Comparison of ENCODE assay signal across 8 cellular contexts in the genomic region with DNA sequence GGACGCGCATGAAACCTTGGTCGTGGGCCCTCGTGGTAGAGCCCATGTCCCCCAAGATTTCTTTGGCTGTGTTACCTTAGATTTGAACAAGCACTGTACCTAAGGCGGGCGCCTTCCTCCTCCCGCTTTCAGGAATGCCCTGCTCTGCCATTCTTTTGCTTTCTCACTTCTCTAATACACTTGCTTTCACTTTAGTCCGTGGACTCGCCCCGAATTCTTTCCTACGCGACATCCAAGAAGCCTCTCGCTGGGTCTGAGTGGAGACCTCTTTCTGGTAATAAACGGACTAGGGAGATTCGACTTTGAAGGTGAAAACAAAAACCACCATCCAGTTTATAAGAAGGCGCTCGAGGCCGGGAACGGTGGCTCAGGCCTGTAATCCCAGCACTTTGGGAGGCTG. TPM values are rescaled to one million over a fixed set of nuclear protein-coding genes. Genes with fewer than 3 reads are reported as not detected.
DNase-seq lines count a peak whose midpoint lies in the region; ATAC-seq, FAIRE-seq and TF ChIP-seq lines count a peak whose summit lies in the region.

No MANE protein-coding gene starts in this region.

- H3K4ac ChIP-seq in H1 (replicated peaks; ENCODE audit: insufficient read length, low read depth, low read length): no peak overlapping the region

- H4K91ac ChIP-seq in H1 (replicated peaks; ENCODE audit: insufficient read length, low read length): no peak overlapping the region

- H4K5ac ChIP-seq in H1 (ENCODE audit: insufficient read length, low read depth, low read length): no peak overlapping the region

- H3K79me1 ChIP-seq in H1 (ENCODE audit: low read depth, low read length): peaks cover 7% of the 10 kb centered on the region

- no peak for DNase-seq in H1 (ENCODE audit: low read depth in 1 of 2, low spot score in 2 of 2)
- DNase-seq in pancreas: no peak
- DNase-seq in NCI-H2107 (lab: John Stamatoyannopoulos, UW): no peak
- DNase-seq in NOMO-1 treated with dmso at 0.1 percent for 144 hours (lab: John Stamatoyannopoulos, UW; ENCODE audit: unreplicated experiment): no peak
- DNase-seq in NCI-H187 treated with DMSO at 0.1 percent for 48 hours (lab: John Stamatoyannopoulos, UW): no peak
- no peak for DNase-seq in DMS153 (lab: John Stamatoyannopoulos, UW)

- H4K8ac ChIP-seq in H1 (ENCODE audit: extremely low read depth, insufficient read depth, low read length): peak overlapping the region; percentile 69; the same call in 1 of the 2 replicates

- H3K36me3 ChIP-seq in DOHH2 (ENCODE audit: control insufficient read depth, low read length): peaks cover 59% of the 10 kb centered on the region
- peaks cover 28% of the 10 kb centered on the region for H3K36me3 ChIP-seq in OCI-LY3 (replicated peaks; ENCODE audit: low read depth, low read length)
- H3K36me3 ChIP-seq in H1 (ENCODE audit: control insufficient read depth in 2 of 4, insufficient read depth in 4 of 4, low read length in 3 of 4): peaks cover 4 to 7% (median 4%) of the 10 kb centered on the region in 4 experiments; a peak in 7 of 8 replicates
- no peaks in the 10 kb centered on the region for H3K36me3 ChIP-seq in pancreas

- no peak for FAIRE-seq in H1 (lab: Jason Lieb, UNC)
- FAIRE-seq in pancreas (lab: Jason Lieb, UNC): no peak

- no peak for TF ChIP-seq RAD21 in H1 (IDR thresholded peaks at IDR 0.05 in 1 of 2, conservative IDR thresholded peaks at IDR 0.05 in 1 of 2; ENCODE audit: low read depth in 2 of 2, low read length in 2 of 2)

- no peak for TF ChIP-seq EP300 in H1 (IDR thresholded peaks at IDR 0.05; ENCODE audit: borderline replicate concordance in 1 of 2, low read depth in 2 of 2, low read length in 2 of 2)

- H2AFZ ChIP-seq in OCI-LY3 (ENCODE audit: low read depth, low read length): no peak overlapping the region
- no peak overlapping the region for H2AFZ ChIP-seq in H1 (ENCODE audit: low read length)

- H3K4me1 ChIP-seq in DOHH2 (ENCODE audit: control insufficient read depth, low read length): peaks cover 47% of the 10 kb centered on the region
- H3K4me1 ChIP-seq in OCI-LY3 (ENCODE audit: low read length): peaks cover 14% of the 10 kb centered on the region
- peaks cover 3 to 17% (median 10%) of the 10 kb centered on the region in 4 experiments; a peak in 6 of 7 replicates for H3K4me1 ChIP-seq in H1 (replicated peaks in 1 of 4; ENCODE audit: control insufficient read depth in 3 of 4, insufficient read depth in 4 of 4, low read length in 3 of 4)
- H3K4me1 ChIP-seq in pancreas: peaks cover 9 to 32% (median 25%) of the 10 kb centered on the region in 3 donors

- peaks cover 89% of the 10 kb centered on the region for H3K79me2 ChIP-seq in DOHH2 (ENCODE audit: control insufficient read depth, low read length)
- H3K79me2 ChIP-seq in OCI-LY3 (ENCODE audit: low read length): peaks cover 94% of the 10 kb centered on the region
- H3K79me2 ChIP-seq in H1 (ENCODE audit: control insufficient read depth in 1 of 2, insufficient read depth in 2 of 2, low read length in 2 of 2): peaks cover 20 to 82% of the 10 kb centered on the region in 2 experiments

- no peak overlapping the region; the same call in 1 of the 2 replicates for H2BK5ac ChIP-seq in H1 (ENCODE audit: low read depth, low read length)

- H2AK5ac ChIP-seq in H1 (ENCODE audit: low read depth, low read length): no peak overlapping the region; the same call in 1 of the 2 replicates

- no peak overlapping the region for H2BK20ac ChIP-seq in H1 (ENCODE audit: low read length)

- POLR2A ChIA-PET in H1 (lab: Charles Lee; ENCODE audit: partially characterized antibody): interaction anchor here (0.7 to 4.0 kb wide), 9 partner anchors 8 to 155 kb away, joined by 3 to 33 read pairs (median 5); no protein-coding TSS in a partner anchor

- no peak overlapping the region for H3K14ac ChIP-seq in H1 (ENCODE audit: insufficient read length)

- H3K56ac ChIP-seq in H1 (replicated peaks; ENCODE audit: insufficient read length, low read depth, low read length): no peak overlapping the region

- H3K4me2 ChIP-seq in DOHH2 (ENCODE audit: low read length) (peak overlapping the region; percentile 80), OCI-LY3 (ENCODE audit: low read length) (peak overlapping the region; percentile 93), H1 (ENCODE audit: insufficient read depth in 1 of 2, low read depth in 2 of 2, low read length in 2 of 2) (peak overlapping the region; percentile 88 to 93)

- no peak overlapping the region for H2BK12ac ChIP-seq in H1 (ENCODE audit: low read depth, low read length)

- no peak for ATAC-seq in pancreas

- H4K20me1 ChIP-seq in DOHH2 (ENCODE audit: control insufficient read depth, insufficient read depth, low read depth, low read length) (peaks cover 11% of the 10 kb centered on the region), OCI-LY3 (ENCODE audit: insufficient read depth, low read length) (0 out of 2 replicates have a peak, but pooled peaks cover 17% of the 10 kb centered on the region), H1 (replicated peaks in 1 of 2; ENCODE audit: control insufficient read depth in 1 of 2, insufficient read depth in 2 of 2, low read length in 2 of 2) (peaks cover 11 to 18% of the 10 kb centered on the region in 2 experiments)

- no peak overlapping the region for H2BK15ac ChIP-seq in H1 (ENCODE audit: low read length)

- no peak for TF ChIP-seq POLR2A in H1 (IDR thresholded peaks at IDR 0.05; ENCODE audit: control extremely low read depth in 1 of 2, low read depth in 2 of 2, low read length in 2 of 2)

- H3K9me3 ChIP-seq in DOHH2 (ENCODE audit: control insufficient read depth, insufficient read depth, low read length): no peaks in the 10 kb centered on the region
- H3K9me3 ChIP-seq in OCI-LY3 (ENCODE audit: insufficient read depth, low read length): no peaks in the 10 kb centered on the region
- no peaks in the 10 kb centered on the region for H3K9me3 ChIP-seq in H1 (ENCODE audit: insufficient read depth in 2 of 2, low read depth in 1 of 2, low read length in 1 of 2)
- no peaks in the 10 kb centered on the region for H3K9me3 ChIP-seq in pancreas

- no peaks in the 10 kb centered on the region for H3K9me2 ChIP-seq in DOHH2 (replicated peaks; ENCODE audit: control insufficient read depth, low read length)

- H3K18ac ChIP-seq in H1 (ENCODE audit: extremely low read depth, low read length): no peak overlapping the region; the same call in 1 of the 2 replicates

- intact Hi-C loops in pancreas (cut with DNase I): no loop called here

- 45% methylated on average over 19 of the region's 19 CpGs; no CpG with 5 or more reads in 1 of the 2 experiments for WGBS in H1 (ENCODE audit: extremely low coverage in 1 of 2, insufficient coverage in 1 of 2, insufficient read length in 1 of 2, insufficient replicate concordance in 2 of 2, low coverage in 1 of 2, low lambda C conversion rate in 2 of 2, missing lambda C conversion rate in 1 of 2), 2 experiments
- WGBS in pancreas, 2 donors: 78 to 84% methylated on average over 19 of the region's 19 CpGs

- no peak for TF ChIP-seq CTCF in DOHH2 (IDR thresholded peaks at IDR 0.05; ENCODE audit: low read depth, low read length, poor library complexity, severe bottlenecking)
- TF ChIP-seq CTCF in OCI-LY3 (IDR thresholded peaks at IDR 0.05; ENCODE audit: low read depth, low read length): no peak
- no peak for TF ChIP-seq CTCF in H1 (IDR thresholded peaks at IDR 0.05; ENCODE audit: control extremely low read depth in 1 of 3, insufficient read depth in 1 of 3, low read depth in 1 of 3, low read length in 3 of 3)
- no peak for TF ChIP-seq CTCF in pancreas (IDR thresholded peaks at IDR 0.05)

- H3K9ac ChIP-seq in OCI-LY3 (ENCODE audit: low read length) (peak overlapping the region; percentile 86), H1 (replicated peaks in 1 of 4; ENCODE audit: extremely low read depth in 1 of 4, low read depth in 3 of 4, low read length in 3 of 4) (peak overlapping the region; percentile 31 to 87 (median 66); a peak in 6 of 7 replicates)

- CTCF ChIA-PET in H1 (lab: Charles Lee; ENCODE audit: partially characterized antibody): interaction anchor here (0.6 kb wide), 1 partner anchor 240 kb away, joined by 3 read pairs; no protein-coding TSS in a partner anchor

- H3K23ac ChIP-seq in H1 (ENCODE audit: insufficient read length): no peak overlapping the region

- H3K27me3 ChIP-seq in DOHH2 (ENCODE audit: control insufficient read depth, low read length) (no peaks in the 10 kb centered on the region), OCI-LY3 (ENCODE audit: low read depth, low read length) (no peaks in the 10 kb centered on the region), H1 (replicated peaks in 1 of 4; ENCODE audit: control insufficient read depth in 3 of 4, extremely low read depth in 1 of 4, insufficient read depth in 3 of 4, low read length in 3 of 4) (peaks cover 0 to 2% (median 0%) of the 10 kb centered on the region in 4 experiments; a peak in 1 of 7 replicates), pancreas (no peaks in the 10 kb centered on the region)

- H3K23me2 ChIP-seq in H1 (ENCODE audit: low read depth, low read length): peaks cover 10% of the 10 kb centered on the region

- H2BK120ac ChIP-seq in H1 (replicated peaks; ENCODE audit: low read depth, low read length): no peak overlapping the region

- H3F3A ChIP-seq in DOHH2 (ENCODE audit: control insufficient read depth, insufficient read depth): peaks cover 2% of the 10 kb centered on the region; the same call in 1 of the 2 replicates

- peak overlapping the region; percentile 87 for H3K4me3 ChIP-seq in DOHH2 (ENCODE audit: low read length)
- peak overlapping the region; percentile 90 for H3K4me3 ChIP-seq in OCI-LY3 (ENCODE audit: low read length)
- peak overlapping the region; percentile 85 to 91 (median 90) for H3K4me3 ChIP-seq in H1 (ENCODE audit: extremely low read depth in 1 of 4, insufficient read depth in 2 of 4, low read depth in 3 of 4, low read length in 4 of 4)
- peak overlapping the region in 3 of 4 donors; percentile 62 to 94 (median 88) for H3K4me3 ChIP-seq in pancreas

- H3K27ac ChIP-seq in DOHH2 (ENCODE audit: low read depth, low read length) (no peak overlapping the region), OCI-LY3 (ENCODE audit: low read length) (no peak overlapping the region), H1 (ENCODE audit: low read depth, low read length) (no peak overlapping the region), pancreas (no peak overlapping the region)

RNA-seq across cellular contexts. Expression of gene NUP50, which starts 1.2 kb away (rescaled TPM):
- total RNA-seq in H1 (2021; fragmentation: NEBNext Ultra II Directional; extraction: Animal tissue kit (Norgen Biotek cat#: 25700)): 112 and 118 TPM in 2 replicates
- polyA plus RNA-seq in H1 (2011; rRNA removed) (16.4 and 20.0 TPM in 2 replicates), pancreas (10 to 100 TPM; 11.8 to 15.9 TPM)
- 21.3 TPM for polyA plus RNA-seq in H1 (2011; cell fraction: cytosol; rRNA removed)
- 56.5 TPM for polyA plus RNA-seq in H1 (2011; cell fraction: nucleus; rRNA removed)
- polyA plus RNA-seq in H1 (2012, experiment 1 of 2): 45.2 to 74.0 TPM (median 59.8 TPM) in 4 replicates
- 3.5 TPM for polyA plus RNA-seq in H1 (2012, experiment 2 of 2)
- polyA plus RNA-seq in H1 (2013, experiment 1 of 2): 49.7 TPM
- 48.2 TPM for polyA plus RNA-seq in H1 (2013, experiment 2 of 2)
- 108 and 121 TPM in 2 replicates for polyA minus RNA-seq in H1 (2011; rRNA and poly(A)+ RNA removed)
- 35.6 TPM for polyA minus RNA-seq in H1 (2011; cell fraction: cytosol; rRNA and poly(A)+ RNA removed)
- polyA minus RNA-seq in H1 (2011; cell fraction: nucleus; rRNA and poly(A)+ RNA removed): 45.5 TPM
- 10 to 100 TPM; 27.0 to 35.2 (median 28.2) TPM for total RNA-seq in pancreas
